Comparison of ENCODE assay signal across 21 cellular contexts in the genomic region with DNA sequence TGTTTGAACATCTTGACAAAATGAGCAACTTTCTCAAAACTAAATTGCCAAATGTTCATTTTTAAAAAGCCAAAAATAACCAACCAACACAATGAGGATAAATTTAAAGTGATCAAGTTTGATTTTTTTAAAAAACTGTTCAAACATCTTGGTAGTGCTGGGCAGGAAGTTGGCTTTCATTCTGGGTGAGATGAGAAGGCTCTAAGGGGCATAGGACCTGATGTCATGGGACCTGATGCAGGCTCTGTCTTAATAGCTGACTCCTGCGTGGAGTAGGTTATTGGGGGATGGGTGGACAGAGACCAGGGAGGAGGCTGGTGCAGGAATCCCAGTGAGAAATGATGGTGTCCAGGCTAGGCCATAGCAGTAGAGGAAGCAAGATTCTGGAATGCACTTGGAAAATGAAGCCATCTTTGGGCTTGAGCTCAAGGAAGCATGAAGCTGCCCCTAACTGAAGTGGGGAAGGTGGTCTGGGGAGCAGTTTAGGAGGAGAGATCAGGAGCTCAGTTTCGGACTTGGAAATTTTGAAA. TPM values are rescaled to one million over a fixed set of nuclear protein-coding genes. Genes with fewer than 3 reads are reported as not detected.
DNase-seq lines count a peak whose midpoint lies in the region; ATAC-seq and TF ChIP-seq lines count a peak whose summit lies in the region.
"Had no signal": no experiment of that assay in that cellular context is flagged by ENCODE, and none has a peak within 500 bp of the region (broad histone marks: within the 10 kb centered on the region; RNA-seq: fewer than 3 reads in every experiment).

No MANE protein-coding gene starts in this region.

- peaks cover 19% of the 10 kb centered on the region for H3K4me1 ChIP-seq in foreskin keratinocyte
- H3K4me1 ChIP-seq: gastroesophageal sphincter had no signal

- no peak for DNase-seq in T-helper 1 cell
- no peak for DNase-seq in activated T-helper 2 cell treated with anti-CD3 and anti-CD28 coated beads, Interferon-gamma antibody, Interleukin-2, Interleukin-4, amounts not matched to agents 10 μg/mL and 5 μg/mL and 100 μg/mL, durations not matched to agents 14 hours and 24 hours and 36 hours (ENCODE audit: low spot score)
- DNase-seq in natural killer cell treated with Interleukin-12 subunit alpha and Interleukin-12 subunit beta and Interleukin-15 and Interleukin-18, amount 100 ng/mL, for 72 hours (ENCODE audit: low spot score): peak; percentile 56
- no peak for DNase-seq in GM13977 (ENCODE audit: low spot score)
- DNase-seq in foreskin keratinocyte: no peak
- no peak for DNase-seq in H4 (ENCODE audit: low spot score)
- DNase-seq: C1 segment of cervical spinal cord; DMS79 treated with DMSO at 0.1 percent for 48 hours; left colon; midbrain; NCI-H187 treated with DMSO at 0.1 percent for 48 hours; retina; stimulated activated CD4-positive, alpha-beta T cell treated with anti-CD3 and anti-CD28 coated beads, Interleukin-12 subunit alpha, Interleukin-12 subunit beta, amount 100 ng/mL, for 4 hours; transverse colon had no signal

- H3K9me3 ChIP-seq in KOPT-K1 (ENCODE audit: insufficient read depth, low read length, poor library complexity, severe bottlenecking): no peaks in the 10 kb centered on the region
- H3K9me3 ChIP-seq: gastroesophageal sphincter, neutrophil, transverse colon had no signal

- H3K36me3 Mint-ChIP-seq in T-helper 1 cell treated with Interleukin-12 subunit alpha and Interleukin-12 subunit beta and Interleukin-4 antibody, amounts not matched to agents 30 μg/mL and 1 μg/mL, for 36 hours (ENCODE audit: low read depth): peaks cover 42% of the 10 kb centered on the region
- H3K36me3 Mint-ChIP-seq in activated T-helper 2 cell treated with anti-CD3 and anti-CD28 coated beads, Interferon-gamma antibody, Interleukin-2, Interleukin-4, amounts not matched to agents 10 μg/mL and 5 μg/mL and 100 μg/mL, durations not matched to agents 14 hours and 24 hours and 36 hours (ENCODE audit: low read depth): peaks cover 57% of the 10 kb centered on the region
- peaks cover 5% of the 10 kb centered on the region for H3K36me3 Mint-ChIP-seq in natural killer cell treated with Interleukin-12 subunit alpha and Interleukin-12 subunit beta and Interleukin-15 and Interleukin-18, amount 100 ng/mL, for 72 hours

- H3K4me1 Mint-ChIP-seq in T-helper 1 cell treated with Interleukin-12 subunit alpha and Interleukin-12 subunit beta and Interleukin-4 antibody, amounts not matched to agents 30 μg/mL and 1 μg/mL, for 36 hours (ENCODE audit: low read depth): peaks cover 55% of the 10 kb centered on the region
- H3K4me1 Mint-ChIP-seq in activated T-helper 2 cell treated with anti-CD3 and anti-CD28 coated beads, Interferon-gamma antibody, Interleukin-2, Interleukin-4, amounts not matched to agents 10 μg/mL and 5 μg/mL and 100 μg/mL, durations not matched to agents 14 hours and 24 hours and 36 hours (ENCODE audit: low read depth): peaks cover 75% of the 10 kb centered on the region
- H3K4me1 Mint-ChIP-seq in natural killer cell treated with Interleukin-12 subunit alpha and Interleukin-12 subunit beta and Interleukin-15 and Interleukin-18, amount 100 ng/mL, for 72 hours (ENCODE audit: low read depth in 2 of 2): peaks cover 47 to 65% of the 10 kb centered on the region in 2 donors

- H3K36me3 ChIP-seq in KOPT-K1 (ENCODE audit: insufficient read depth, low read length): no peaks in the 10 kb centered on the region
- H3K36me3 ChIP-seq: transverse colon had no signal

- in situ Hi-C loops in GM13977 (cut with MboI; ENCODE audit: low pct_unique_long_range_greater_than_20kb, low sequenced_read_pairs, unreplicated experiment): no loop called here

- ATAC-seq in natural killer cell treated with Interleukin-12 subunit alpha and Interleukin-12 subunit beta and Interleukin-15 and Interleukin-18, amount 100 ng/mL, for 72 hours: peak in 1 of 2 donors; percentile 48
- ATAC-seq in foreskin keratinocyte: no peak
- ATAC-seq: gastroesophageal sphincter, left colon had no signal

- H3K27me3 Mint-ChIP-seq in T-helper 1 cell treated with Interleukin-12 subunit alpha and Interleukin-12 subunit beta and Interleukin-4 antibody, amounts not matched to agents 30 μg/mL and 1 μg/mL, for 36 hours (ENCODE audit: low read depth): no peaks in the 10 kb centered on the region
- H3K27me3 Mint-ChIP-seq in activated T-helper 2 cell treated with anti-CD3 and anti-CD28 coated beads, Interferon-gamma antibody, Interleukin-2, Interleukin-4, amounts not matched to agents 10 μg/mL and 5 μg/mL and 100 μg/mL, durations not matched to agents 14 hours and 24 hours and 36 hours (ENCODE audit: low read depth): no peaks in the 10 kb centered on the region
- H3K27me3 Mint-ChIP-seq in natural killer cell treated with Interleukin-12 subunit alpha and Interleukin-12 subunit beta and Interleukin-15 and Interleukin-18, amount 100 ng/mL, for 72 hours: no peaks in the 10 kb centered on the region

- H3K9me3 Mint-ChIP-seq in T-helper 1 cell treated with Interleukin-12 subunit alpha and Interleukin-12 subunit beta and Interleukin-4 antibody, amounts not matched to agents 30 μg/mL and 1 μg/mL, for 36 hours: no peaks in the 10 kb centered on the region
- no peaks in the 10 kb centered on the region for H3K9me3 Mint-ChIP-seq in activated T-helper 2 cell treated with anti-CD3 and anti-CD28 coated beads, Interferon-gamma antibody, Interleukin-2, Interleukin-4, amounts not matched to agents 10 μg/mL and 5 μg/mL and 100 μg/mL, durations not matched to agents 14 hours and 24 hours and 36 hours
- no peaks in the 10 kb centered on the region for H3K9me3 Mint-ChIP-seq in natural killer cell treated with Interleukin-12 subunit alpha and Interleukin-12 subunit beta and Interleukin-15 and Interleukin-18, amount 100 ng/mL, for 72 hours

- peak overlapping the region; percentile 77 for H3K27ac Mint-ChIP-seq in T-helper 1 cell treated with Interleukin-12 subunit alpha and Interleukin-12 subunit beta and Interleukin-4 antibody, amounts not matched to agents 30 μg/mL and 1 μg/mL, for 36 hours
- peak overlapping the region; percentile 78 for H3K27ac Mint-ChIP-seq in activated T-helper 2 cell treated with anti-CD3 and anti-CD28 coated beads, Interferon-gamma antibody, Interleukin-2, Interleukin-4, amounts not matched to agents 10 μg/mL and 5 μg/mL and 100 μg/mL, durations not matched to agents 14 hours and 24 hours and 36 hours
- peak overlapping the region; percentile 74 to 94 for H3K27ac Mint-ChIP-seq in natural killer cell treated with Interleukin-12 subunit alpha and Interleukin-12 subunit beta and Interleukin-15 and Interleukin-18, amount 100 ng/mL, for 72 hours

- intact Hi-C loops in activated T-helper 2 cell treated with anti-CD3 and anti-CD28 coated beads, Interferon-gamma antibody, Interleukin-2, Interleukin-4, amounts not matched to agents 10 μg/mL and 5 μg/mL and 100 μg/mL, durations not matched to agents 14 hours and 24 hours and 36 hours (cut with micrococcal nuclease): loop anchor here (10.0 kb wide), 2 partner anchors 395 to 595 kb away; no protein-coding TSS in a partner anchor

- H3K27ac ChIP-seq in KOPT-K1 (ENCODE audit: low read depth, low read length, poor library complexity, severe bottlenecking) (peak overlapping the region; percentile 25), foreskin keratinocyte (no peak overlapping the region)
- H3K27ac ChIP-seq: 22Rv1, gastroesophageal sphincter, neutrophil, RWPE1, transverse colon had no signal

- TF ChIP-seq CTCF in GM13977 (IDR thresholded peaks at IDR 0.05; ENCODE audit: extremely low read depth, insufficient read depth, missing control alignments) (no peak), foreskin keratinocyte (conservative IDR thresholded peaks at IDR 0.05) (no peak)

- H3K4me3 Mint-ChIP-seq in T-helper 1 cell treated with Interleukin-12 subunit alpha and Interleukin-12 subunit beta and Interleukin-4 antibody, amounts not matched to agents 30 μg/mL and 1 μg/mL, for 36 hours: peak overlapping the region; percentile 8
- H3K4me3 Mint-ChIP-seq in activated T-helper 2 cell treated with anti-CD3 and anti-CD28 coated beads, Interferon-gamma antibody, Interleukin-2, Interleukin-4, amounts not matched to agents 10 μg/mL and 5 μg/mL and 100 μg/mL, durations not matched to agents 14 hours and 24 hours and 36 hours (ENCODE audit: low read depth): no peak overlapping the region
- H3K4me3 Mint-ChIP-seq in natural killer cell treated with Interleukin-12 subunit alpha and Interleukin-12 subunit beta and Interleukin-15 and Interleukin-18, amount 100 ng/mL, for 72 hours: peak overlapping the region; percentile 68

- H3K27me3 ChIP-seq in foreskin keratinocyte: no peaks in the 10 kb centered on the region
- H3K27me3 ChIP-seq: gastroesophageal sphincter, neutrophil, transverse colon had no signal

RNA-seq across cellular contexts. Expression of a gene that starts 20.3 kb away (rescaled TPM):
- 166 and 169 TPM in 2 replicates for total RNA-seq in activated T-helper 2 cell treated with anti-CD3 and anti-CD28 coated beads, Interferon-gamma antibody, Interleukin-2, Interleukin-4, amounts not matched to agents 10 μg/mL and 5 μg/mL and 100 μg/mL, durations not matched to agents 14 hours and 24 hours and 36 hours
- 100 to 1,000 TPM; 190 to 316 TPM for total RNA-seq in natural killer cell treated with Interleukin-12 subunit alpha and Interleukin-12 subunit beta and Interleukin-15 and Interleukin-18, amount 100 ng/mL, for 72 hours
- 8.4 and 10.3 TPM in 2 replicates for total RNA-seq in foreskin keratinocyte
- 5.2 and 5.8 TPM in 2 replicates for polyA plus RNA-seq in foreskin keratinocyte
- total RNA-seq in H4 (2014; rRNA removed; shearing (Covaris generic)): 6.6 and 8.4 TPM in 2 replicates

RNA-seq across cellular contexts. Expression of a gene that starts 48.0 kb away (rescaled TPM):
- total RNA-seq in activated T-helper 2 cell treated with anti-CD3 and anti-CD28 coated beads, Interferon-gamma antibody, Interleukin-2, Interleukin-4, amounts not matched to agents 10 μg/mL and 5 μg/mL and 100 μg/mL, durations not matched to agents 14 hours and 24 hours and 36 hours: not detected in 2 replicates
- not detected for total RNA-seq in natural killer cell treated with Interleukin-12 subunit alpha and Interleukin-12 subunit beta and Interleukin-15 and Interleukin-18, amount 100 ng/mL, for 72 hours
- total RNA-seq in foreskin keratinocyte: not detected in 2 replicates
- polyA plus RNA-seq in foreskin keratinocyte: not detected in 2 replicates
- total RNA-seq in H4 (2014; rRNA removed; shearing (Covaris generic)): not detected in 2 replicates
- total RNA-seq: bronchial epithelial cell had no signal

Comparison
In these comparisons a context has a peak if more than half of its experiments do, and no peak if none do; other contexts are left out.
1. RNA of a gene that starts 20.3 kb away (total RNA-seq): 190 to 316 TPM in natural killer cell treated with Interleukin-12 subunit alpha and Interleukin-12 subunit beta and Interleukin-15 and Interleukin-18, amount 100 ng/mL, for 72 hours and 166 to 169 TPM in activated T-helper 2 cell treated with anti-CD3 and anti-CD28 coated beads, Interferon-gamma antibody, Interleukin-2, Interleukin-4, amounts not matched to agents 10 μg/mL and 5 μg/mL and 100 μg/mL, durations not matched to agents 14 hours and 24 hours and 36 hours; 6.6 to 8.4 TPM in H4 and 8.4 to 10.3 TPM in foreskin keratinocyte; every median in the first group is over 10 times any median in the second.
2. Peak in every context shown above with its lines, with median percentiles within 50 percentile points of each other: H3K27ac Mint-ChIP-seq.